Comparison of ENCODE assay signal across 25 cellular contexts in the genomic region with DNA sequence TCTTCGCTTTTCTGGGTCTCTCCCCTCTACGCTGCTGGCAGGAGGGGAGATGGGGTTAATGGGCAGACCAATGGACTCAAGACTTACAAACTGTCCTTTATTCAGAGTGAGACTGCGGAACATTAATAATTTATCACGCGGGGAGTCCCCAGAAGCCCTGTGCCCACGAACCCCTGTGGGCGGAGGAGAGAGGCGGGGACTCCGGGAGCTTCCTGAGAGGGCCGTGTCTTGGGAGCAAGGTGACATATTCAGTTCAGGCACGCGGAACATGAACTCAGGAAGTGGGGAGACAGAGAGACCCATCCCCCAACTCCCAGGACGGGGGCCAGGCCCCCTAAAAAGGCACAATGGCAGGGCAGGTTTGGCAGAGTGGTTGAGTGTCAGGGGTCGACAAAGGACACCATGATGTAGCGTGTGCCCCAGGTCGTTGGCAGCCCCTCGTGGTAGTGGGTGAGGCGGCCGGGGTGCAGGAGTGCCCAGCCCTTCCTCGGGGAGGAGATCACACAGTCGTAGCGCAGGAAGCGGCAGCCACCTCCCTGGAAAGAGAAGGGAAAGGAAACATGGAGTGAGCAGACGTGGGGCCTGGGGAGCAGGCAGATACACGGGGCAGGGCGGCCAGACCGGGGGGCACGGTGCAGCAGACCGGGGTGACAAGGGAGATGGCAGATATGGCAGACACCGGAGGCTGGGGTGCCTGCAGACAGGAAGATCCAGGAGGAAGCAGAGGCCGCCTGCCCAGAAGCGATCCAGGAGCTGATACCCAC. TPM values are rescaled to one million over a fixed set of nuclear protein-coding genes. Genes with fewer than 3 reads are reported as not detected.
"Had no signal": no experiment of that assay in that cellular context is flagged by ENCODE, and none has a peak within 500 bp of the region (broad histone marks: within the 10 kb centered on the region; RNA-seq: fewer than 3 reads in every experiment).

No MANE protein-coding gene starts in this region.

- H3K27me3 ChIP-seq: vagina had no signal

- H3K27ac Mint-ChIP-seq: stimulated activated naive CD8-positive, alpha-beta T cell treated with anti-CD3 and anti-CD28 coated beads, Interleukin-15, amount 100 ng/mL, for 72 hours had no signal

- DNase-seq: activated CD4-positive, alpha-beta T cell treated with anti-CD3 and anti-CD28 coated beads, Interleukin-2, amount 10 ng/mL, durations not matched to agents 7 days and 5 days; activated CD8-positive, alpha-beta memory T cell treated with anti-CD3 and anti-CD28 coated beads for 24 hours; activated CD8-positive, alpha-beta memory T cell treated with anti-CD3 and anti-CD28 coated beads, Interleukin-2, amount 50 U/mL, for 48 hours; activated effector memory CD4-positive, alpha-beta T cell treated with anti-CD3 and anti-CD28 coated beads, Interleukin-2, amount 50 U/mL, for 16 hours; activated T-cell treated with anti-CD3 and anti-CD28 coated beads, Interleukin-2, amount 50 U/mL, for 48 hours; body of pancreas; dorsolateral prefrontal cortex; foreskin keratinocyte; kidney; left lung; nephron progenitor cell; stimulated activated naive CD8-positive, alpha-beta T cell treated with anti-CD3 and anti-CD28 coated beads, Interleukin-15, amount 100 ng/mL, for 72 hours; T-helper 9 cell; trophoblast cell had no signal

- H3K27ac ChIP-seq: body of pancreas, dorsolateral prefrontal cortex, epithelial cell of prostate, foreskin keratinocyte, left lung, prostate gland, skin epidermis, suprapubic skin, vagina had no signal

- H3K9me3 Mint-ChIP-seq: activated CD4-positive, alpha-beta T cell treated with anti-CD3 and anti-CD28 coated beads, Interleukin-2, amount 10 ng/mL, durations not matched to agents 7 days and 5 days; nephron progenitor cell; stimulated activated naive CD8-positive, alpha-beta T cell treated with anti-CD3 and anti-CD28 coated beads, Interleukin-15, amount 100 ng/mL, for 72 hours had no signal

- FAIRE-seq: colon, kidney had no signal

- H3K9me3 ChIP-seq: body of pancreas, left lung, prostate gland, suprapubic skin, vagina had no signal

- H3K4me1 ChIP-seq: foreskin keratinocyte had no signal

- H3K36me3 ChIP-seq: prostate gland had no signal

- H3K4me3 ChIP-seq: body of pancreas, dorsolateral prefrontal cortex, left lung, prostate gland, skin epidermis, suprapubic skin, vagina had no signal

- ATAC-seq: body of pancreas; foreskin keratinocyte; left lung; right cardiac atrium; stimulated activated naive CD8-positive, alpha-beta T cell treated with anti-CD3 and anti-CD28 coated beads, Interleukin-15, amount 100 ng/mL, for 72 hours had no signal

- H3K4me3 Mint-ChIP-seq: activated CD4-positive, alpha-beta T cell treated with anti-CD3 and anti-CD28 coated beads, Interleukin-2, amount 10 ng/mL, durations not matched to agents 7 days and 5 days; nephron progenitor cell; stimulated activated naive CD8-positive, alpha-beta T cell treated with anti-CD3 and anti-CD28 coated beads, Interleukin-15, amount 100 ng/mL, for 72 hours had no signal

RNA-seq across cellular contexts. Expression of a gene that starts 5.2 kb away (rescaled TPM):
- total RNA-seq: activated CD4-positive, alpha-beta T cell treated with anti-CD3 and anti-CD28 coated beads, Interleukin-2, amount 10 ng/mL, durations not matched to agents 7 days and 5 days; body of pancreas; fibroblast of lung; foreskin keratinocyte; left lung; lung microvascular endothelial cell; myocyte; osteocyte; prostate gland; right cardiac atrium; suprapubic skin; vagina had no signal
- polyA plus RNA-seq: fibroblast of lung, foreskin keratinocyte, right cardiac atrium had no signal

RNA-seq across cellular contexts. Expression of a gene that starts 26.0 kb away (rescaled TPM):
- total RNA-seq: activated CD4-positive, alpha-beta T cell treated with anti-CD3 and anti-CD28 coated beads, Interleukin-2, amount 10 ng/mL, durations not matched to agents 7 days and 5 days; fibroblast of lung; foreskin keratinocyte; kidney; left lung; lung microvascular endothelial cell; myocyte; prostate gland; right cardiac atrium; suprapubic skin; vagina had no signal
- polyA plus RNA-seq: fibroblast of lung, foreskin keratinocyte, right cardiac atrium had no signal
